In genomic region chr9:21761309-21761901, GRCh38 we compare ENCODE assay signal across 10 cellular contexts. TPM values are rescaled to one million over a fixed set of nuclear protein-coding genes. Genes with fewer than 3 reads are reported as not detected.
DNase-seq lines count a peak whose midpoint lies in the region; ATAC-seq, FAIRE-seq and TF ChIP-seq lines count a peak whose summit lies in the region.
"Had no signal": no experiment of that assay in that cellular context is flagged by ENCODE, and none has a peak within 500 bp of the region (broad histone marks: within the 10 kb centered on the region; RNA-seq: fewer than 3 reads in every experiment).

No MANE protein-coding gene starts in this region.

- TF ChIP-seq EP300 in A549 (IDR thresholded peaks at IDR 0.05) = no peak

- peaks cover 15% of the 10 kb centered on the region for H3K4me1 Mint-ChIP-seq in activated CD8-positive, alpha-beta T cell treated with anti-CD3 and anti-CD28 coated beads for 36 hours (ENCODE audit: low read depth)

- no peak overlapping the region for H3K4me2 ChIP-seq in A549

- no peak overlapping the region for H3K27ac Mint-ChIP-seq in activated CD8-positive, alpha-beta T cell treated with anti-CD3 and anti-CD28 coated beads for 36 hours

- WGBS in A549 (ENCODE audit: missing lambda C conversion rate) = 70% methylated on average over 4 of the region's 4 CpGs

- CTCF ChIA-PET in A549 (lab: Yijun Ruan, JAX) (no interaction called here), HEK293T (lab: Yijun Ruan, JAX) (no interaction called here)
- CTCF ChIA-PET in activated CD8-positive, alpha-beta T cell treated with anti-CD3 and anti-CD28 coated beads for 36 hours (lab: Charles Lee) = interaction anchor here (0.7 to 1.9 kb wide), 10 partner anchors 9 to 435 kb away, joined by 3 to 6 read pairs (median 4); no protein-coding TSS in a partner anchor

- no peak for FAIRE-seq in A549 (lab: Jason Lieb, UNC)

- H3K9me3 Mint-ChIP-seq in activated CD8-positive, alpha-beta T cell treated with anti-CD3 and anti-CD28 coated beads for 36 hours = peaks cover 2% of the 10 kb centered on the region

- H3K4me3 ChIP-seq in A549 = no peak overlapping the region
- H3K4me3 ChIP-seq: left lung had no signal

- intact Hi-C loops in activated CD8-positive, alpha-beta T cell treated with anti-CD3 and anti-CD28 coated beads for 36 hours (cut with micrococcal nuclease) = no loop called here

- no peak for TF ChIP-seq POLR2A in A549 (IDR thresholded peaks at IDR 0.05; ENCODE audit: low read length)

- no peaks in the 10 kb centered on the region for H3K9me3 ChIP-seq in A549
- H3K9me3 ChIP-seq: left lung had no signal

- H3K4me1 ChIP-seq in A549 = no peaks in the 10 kb centered on the region
- H3K4me1 ChIP-seq: left lung had no signal

- DNase-seq in A549 (ENCODE audit: low read depth in 1 of 2, low spot score in 1 of 2) (no peak), HEK293T (ENCODE audit: extremely low spot score) (no peak), UCSD-AML1 (lab: John Stamatoyannopoulos, UW; ENCODE audit: unreplicated experiment) (no peak), activated gamma-delta T cell treated with Interleukin-2 at 50 U/mL for 16 hours (no peak)
- DNase-seq in activated CD8-positive, alpha-beta T cell treated with anti-CD3 and anti-CD28 coated beads for 36 hours = peak; percentile 70
- DNase-seq: left lung, NCI-H526 had no signal

- H3K4me3 Mint-ChIP-seq in activated CD8-positive, alpha-beta T cell treated with anti-CD3 and anti-CD28 coated beads for 36 hours = no peak overlapping the region

- H3K27me3 Mint-ChIP-seq in activated CD8-positive, alpha-beta T cell treated with anti-CD3 and anti-CD28 coated beads for 36 hours = peaks cover 35% of the 10 kb centered on the region

- no peak for ATAC-seq in A549
- ATAC-seq in GM18909 (IDR thresholded peaks at IDR 0.05; ENCODE audit: poor library complexity, unreplicated experiment) = peak; percentile 79
- ATAC-seq in HG02870 (IDR thresholded peaks at IDR 0.05; ENCODE audit: unreplicated experiment) = peak; percentile 98
- ATAC-seq in activated CD8-positive, alpha-beta T cell treated with anti-CD3 and anti-CD28 coated beads for 36 hours = peak; percentile 93
- no peak for ATAC-seq in GM19324 (IDR thresholded peaks at IDR 0.05; ENCODE audit: low FRiP score, unreplicated experiment)
- ATAC-seq: left lung had no signal

- POLR2A ChIA-PET in A549 (lab: Yijun Ruan, JAX) (no interaction called here), HEK293T (lab: Yijun Ruan, JAX) (no interaction called here)
- POLR2A ChIA-PET in activated CD8-positive, alpha-beta T cell treated with anti-CD3 and anti-CD28 coated beads for 36 hours (lab: Charles Lee) = interaction anchor here (1.0 kb wide), 1 partner anchor 42 kb away, joined by 3 read pairs; no protein-coding TSS in a partner anchor

- no peaks in the 10 kb centered on the region for H3K36me3 Mint-ChIP-seq in activated CD8-positive, alpha-beta T cell treated with anti-CD3 and anti-CD28 coated beads for 36 hours (ENCODE audit: low read depth)

- no peak for TF ChIP-seq RAD21 in A549 (conservative IDR thresholded peaks at IDR 0.05 in 1 of 2, IDR thresholded peaks at IDR 0.05 in 1 of 2)

- no peak for TF ChIP-seq CTCF in A549 (IDR thresholded peaks at IDR 0.05)
- no peak for TF ChIP-seq CTCF in activated CD8-positive, alpha-beta T cell treated with anti-CD3 and anti-CD28 coated beads for 36 hours (IDR thresholded peaks at IDR 0.05)

- H3K27ac ChIP-seq in A549 = peak overlapping the region in 1 of 2 experiments; percentile 30; a peak in 1 of 6 replicates
- H3K27ac ChIP-seq: left lung had no signal

TF ChIP-seq in A549, 52 proteins besides CTCF, POLR2A, EP300 and RAD21:
- TF ChIP-seq BHLHE40 (IDR thresholded peaks at IDR 0.05; ENCODE audit: low read depth, low read length) (no peak), HOXA7 (CRISPR knock-in tag; IDR thresholded peaks at IDR 0.05) (no peak), ZC3H11A (IDR thresholded peaks at IDR 0.05) (no peak), MAFK (IDR thresholded peaks at IDR 0.05; ENCODE audit: partially characterized antibody) (peak; percentile 75), NFE2L2 (conservative IDR thresholded peaks at IDR 0.05; ENCODE audit: low read length) (peak; percentile 62; the same call in 1 of the 2 replicates), GATA3 (IDR thresholded peaks at IDR 0.05; ENCODE audit: borderline replicate concordance) (no peak), FOSL2 (IDR thresholded peaks at IDR 0.05) (no peak), FOSL2 (CRISPR knock-in tag; IDR thresholded peaks at IDR 0.05) (no peak)

TF ChIP-seq in HEK293T, 16 proteins besides CTCF, POLR2A, EP300 and RAD21:
- TF ChIP-seq LEF1 (IDR thresholded peaks at IDR 0.05; ENCODE audit: borderline replicate concordance) (no peak), SUZ12 (IDR thresholded peaks at IDR 0.05) (no peak), ARNT (IDR thresholded peaks at IDR 0.05) (no peak), L3MBTL2 (conservative IDR thresholded peaks at IDR 0.05) (no peak), SP1 (IDR thresholded peaks at IDR 0.05) (no peak), TARDBP (IDR thresholded peaks at IDR 0.05) (no peak), HDGF (IDR thresholded peaks at IDR 0.05; ENCODE audit: borderline replicate concordance) (no peak), NFRKB (IDR thresholded peaks at IDR 0.05) (no peak)

RNA-seq across cellular contexts. Expression of gene MTAP, which starts 41.0 kb away (rescaled TPM):
- polyA plus RNA-seq in A549 (2011; rRNA removed) (2.4 and 4.1 TPM in 2 replicates), A549 (2017; fragmentation: RNase III; extraction: RNeasy Plus Mini Kit Qiagen cat#74134 plus additional on column Dnase treatment) (35.4 to 47.5 TPM (median 35.6 TPM) in 3 replicates)
- 0.91 and 0.95 TPM in 2 replicates for polyA plus RNA-seq in A549 (2012; cell fraction: cytosol; rRNA removed)
- polyA plus RNA-seq in A549 (2012; cell fraction: nucleus; rRNA removed) = 2.8 TPM in 2 replicates
- polyA minus RNA-seq in A549 (2011; rRNA and poly(A)+ RNA removed) = 10.2 and 19.3 TPM in 2 replicates
- 10 to 100 TPM; 70.2 to 73.9 TPM for total RNA-seq in activated CD8-positive, alpha-beta T cell treated with anti-CD3 and anti-CD28 coated beads for 36 hours

Comparison
In these comparisons a context has a peak if more than half of its experiments do, and no peak if none do; other contexts are left out.
1. ATAC-seq: peak in GM18909 (single experiment), HG02870 (single experiment) and activated CD8-positive, alpha-beta T cell treated with anti-CD3 and anti-CD28 coated beads for 36 hours (single experiment); none in A549 (0 of 2) and GM19324 (single experiment).